ENCODE assay signal across 8 cellular contexts in genomic region chr16:28554634-28555423, GRCh38. TPM values are rescaled to one million over a fixed set of nuclear protein-coding genes. Genes with fewer than 3 reads are reported as not detected.
DNase-seq lines count a peak whose midpoint lies in the region; ATAC-seq and TF ChIP-seq lines count a peak whose summit lies in the region.

No MANE protein-coding gene starts in this region.

- H3K27ac Mint-ChIP-seq in mesothelial cell of epicardium = peak overlapping the region; percentile 54

- H3K36me3 Mint-ChIP-seq in mesothelial cell of epicardium = peaks cover 15% of the 10 kb centered on the region

- H3K9me3 ChIP-seq in A673 (ENCODE audit: low read depth, low read length, poor library complexity, severe bottlenecking) = no peaks in the 10 kb centered on the region
- H3K9me3 ChIP-seq in HCT116 (ENCODE audit: control insufficient read depth in 1 of 2, insufficient read depth in 1 of 2, low read depth in 1 of 2, low read length in 2 of 2) = no peaks in the 10 kb centered on the region
- no peaks in the 10 kb centered on the region for H3K9me3 ChIP-seq in ascending aorta

- ATAC-seq in HCT116 (no peak), HG02884 (IDR thresholded peaks at IDR 0.05; ENCODE audit: unreplicated experiment) (no peak)

- H3K27me3 Mint-ChIP-seq in mesothelial cell of epicardium (ENCODE audit: low read depth) = no peaks in the 10 kb centered on the region

- H3K27me3 ChIP-seq in A673 (replicated peaks; ENCODE audit: insufficient read depth, low read depth, low read length, poor library complexity) = no peaks in the 10 kb centered on the region
- H3K27me3 ChIP-seq in HCT116 (ENCODE audit: insufficient read depth, low read length) = no peaks in the 10 kb centered on the region
- no peaks in the 10 kb centered on the region for H3K27me3 ChIP-seq in ascending aorta

- H3K4me2 ChIP-seq in HCT116 (ENCODE audit: low read length) = peak overlapping the region; percentile 83

- intact Hi-C loops in A673 (cut with micrococcal nuclease; ENCODE audit: unreplicated experiment) (no loop called here), HCT116 (cut with micrococcal nuclease) (no loop called here), ascending aorta (cut with DNase I) (loop anchor here (1.0 to 10.0 kb wide), 4 partner anchors 63 to 1350 kb away; partner anchors contain the start of genes CLN3, KDM8, SPNS1 and TUFM)

- H3K36me3 ChIP-seq in A673 (ENCODE audit: insufficient read depth, low read length, poor library complexity, severe bottlenecking) (peaks cover 3% of the 10 kb centered on the region), HCT116 (ENCODE audit: control insufficient read depth in 1 of 2, insufficient read depth in 2 of 2, low read length in 2 of 2) (no peaks in the 10 kb centered on the region; a peak in 1 of 4 replicates), ascending aorta (peaks cover 17 to 19% of the 10 kb centered on the region in 2 donors)

- no peak for TF ChIP-seq RAD21 in HCT116 (IDR thresholded peaks at IDR 0.05; ENCODE audit: low read depth)

- no peaks in the 10 kb centered on the region for H3K9me2 ChIP-seq in HCT116 (ENCODE audit: insufficient read depth)

- H4K20me1 ChIP-seq in HCT116 (ENCODE audit: insufficient read depth) = no peaks in the 10 kb centered on the region

- peak overlapping the region; percentile 44 for H3K9ac ChIP-seq in HCT116 (ENCODE audit: low read length)

- H2AFZ ChIP-seq in HCT116 (ENCODE audit: low read depth, low read length, poor library complexity, severe bottlenecking) = peak overlapping the region; percentile 22

- H3K4me3 ChIP-seq in A673 (ENCODE audit: low read depth, low read length, poor library complexity, severe bottlenecking) (peak overlapping the region; percentile 49), HCT116 (replicated peaks in 1 of 2; ENCODE audit: low read depth in 1 of 2, low read length in 2 of 2) (peak overlapping the region; percentile 46 to 53), ascending aorta (peak overlapping the region; percentile 61 to 62)

- H3K79me2 ChIP-seq in HCT116 (ENCODE audit: insufficient read depth, low read length) = peaks cover 6% of the 10 kb centered on the region; the same call in 1 of the 2 replicates

- RAD21 ChIA-PET in HCT116 (lab: Charles Lee; ENCODE audit: low non-redundant PET in 1 of 2, low total read pairs in 2 of 2, uncharacterized antibody in 2 of 2, unreplicated experiment in 2 of 2) = no interaction called here

- DNase-seq in A673 (ENCODE audit: low spot score) = no peak
- no peak for DNase-seq in HCT116 (ENCODE audit: low read depth, low spot score)
- no peak for DNase-seq in ascending aorta (ENCODE audit: low spot score in 2 of 2)
- DNase-seq in mesothelial cell of epicardium (ENCODE audit: low spot score in 2 of 2, unreplicated experiment in 2 of 2) = no peak
- no peak for DNase-seq in DMS 273 treated with DMSO at 0.1 percent for 48 hours (lab: John Stamatoyannopoulos, UW)
- no peak for DNase-seq in cerebellum (ENCODE audit: low spot score)
- DNase-seq in NCI-H82 treated with DMSO at 0.1 percent for 48 hours (lab: John Stamatoyannopoulos, UW; ENCODE audit: unreplicated experiment) = no peak

- no TSS peak for BruUV-seq in A673 (replicated peaks; lab: Mats Ljungman, UMichigan)
- TSS peak; percentile 63 for BruUV-seq in HCT116 (replicated peaks; lab: Mats Ljungman, UMichigan)

- no peaks in the 10 kb centered on the region for H3K4me1 ChIP-seq in A673 (ENCODE audit: insufficient read depth, low read length, poor library complexity, severe bottlenecking)
- peaks cover 5 to 17% of the 10 kb centered on the region in 2 experiments; a peak in 3 of 4 replicates for H3K4me1 ChIP-seq in HCT116 (ENCODE audit: control insufficient read depth in 1 of 2, insufficient read depth in 2 of 2, low read length in 2 of 2)
- H3K4me1 ChIP-seq in ascending aorta = peaks cover 0 to 7% of the 10 kb centered on the region in 2 donors

- CTCF ChIA-PET in A673 (lab: Charles Lee) = no interaction called here
- CTCF ChIA-PET in HCT116 (lab: Charles Lee) = no interaction called here

- H3K9me3 Mint-ChIP-seq in mesothelial cell of epicardium = no peaks in the 10 kb centered on the region

- POLR2A ChIA-PET in A673 (lab: Charles Lee; ENCODE audit: low non-redundant PET) (interaction anchor here (0.7 kb wide), 2 partner anchors 850 to 1247 kb away, joined by 3 to 13 read pairs; no protein-coding TSS in a partner anchor), HCT116 (lab: Charles Lee) (no interaction called here)

- peak overlapping the region; percentile 71 for H3K4me3 Mint-ChIP-seq in mesothelial cell of epicardium

- H3K4me1 Mint-ChIP-seq in mesothelial cell of epicardium = peaks cover 8% of the 10 kb centered on the region

- TF ChIP-seq POLR2A in HCT116 (IDR thresholded peaks at IDR 0.05; ENCODE audit: borderline replicate concordance, extremely low read depth, insufficient read depth, insufficient read length) = no peak

- TF ChIP-seq CTCF in A673 (conservative IDR thresholded peaks at IDR 0.05; ENCODE audit: low read depth, low read length) (no peak), HCT116 (IDR thresholded peaks at IDR 0.05 in 2 of 3, conservative IDR thresholded peaks at IDR 0.05 in 1 of 3; ENCODE audit: borderline replicate concordance in 1 of 3, insufficient read depth in 1 of 3, low read depth in 2 of 3, low read length in 2 of 3) (no peak), ascending aorta (IDR thresholded peaks at IDR 0.05) (no peak), mesothelial cell of epicardium (IDR thresholded peaks at IDR 0.05; ENCODE audit: unreplicated experiment) (no peak)

- H3K27ac ChIP-seq in A673 (ENCODE audit: low read depth, low read length, poor library complexity, severe bottlenecking) = peak overlapping the region; percentile 50
- H3K27ac ChIP-seq in HCT116 (ENCODE audit: low read depth, low read length) = no peak overlapping the region
- peak overlapping the region; percentile 87 to 96 for H3K27ac ChIP-seq in ascending aorta

TF ChIP-seq in HCT116, 20 proteins besides CTCF, POLR2A, EP300 and RAD21 (continues in another document):
- no peak for TF ChIP-seq POLR2AphosphoS5 (IDR thresholded peaks at IDR 0.05; ENCODE audit: low read depth, low read length)
- TF ChIP-seq SIN3A (IDR thresholded peaks at IDR 0.05; ENCODE audit: low read depth) = no peak
- no peak for TF ChIP-seq ZFX (IDR thresholded peaks at IDR 0.05)
- TF ChIP-seq ZNF274 (IDR thresholded peaks at IDR 0.05; ENCODE audit: low read depth, low read length) = no peak
- TF ChIP-seq EZH2phosphoT487 (IDR thresholded peaks at IDR 0.05; ENCODE audit: borderline replicate concordance) = no peak
- TF ChIP-seq FOSL1 (IDR thresholded peaks at IDR 0.05; ENCODE audit: low read depth) = no peak
- no peak for TF ChIP-seq REST (IDR thresholded peaks at IDR 0.05; ENCODE audit: low read depth)
- no peak for TF ChIP-seq ATF3 (IDR thresholded peaks at IDR 0.05)
- no peak for TF ChIP-seq EZH2 (IDR thresholded peaks at IDR 0.05)
- no peak for TF ChIP-seq YY1 (IDR thresholded peaks at IDR 0.05; ENCODE audit: extremely low read depth, insufficient replicate concordance, low read depth, low read length)
- no peak for TF ChIP-seq SRF (IDR thresholded peaks at IDR 0.05; ENCODE audit: low read depth)

RNA-seq across cellular contexts. Expression of gene SGF29, which starts 1.1 kb away (rescaled TPM):
- total RNA-seq in A673 (2021) = 35.2 and 42.3 TPM in 2 replicates
- 19.7 TPM for total RNA-seq in HCT116 (2021; ENCODE audit: unreplicated experiment)
- polyA plus RNA-seq in HCT116 (2012) = 28.8 and 33.5 TPM in 2 replicates
- total RNA-seq in ascending aorta = 14.0 TPM
- total RNA-seq in mesothelial cell of epicardium = 21.6 to 27.2 TPM (median 24.7 TPM) in 3 replicates
- total RNA-seq in cerebellum = 10.3 TPM

RNA-seq across cellular contexts. Expression of gene NUPR1, which starts 16.1 kb away (rescaled TPM):
- total RNA-seq in A673 (2021) = 0.19 and 0.76 TPM in 2 replicates
- 2.2 TPM for total RNA-seq in HCT116 (2021; ENCODE audit: unreplicated experiment)
- 2.1 and 2.5 TPM in 2 replicates for polyA plus RNA-seq in HCT116 (2012)
- total RNA-seq in ascending aorta = 290 TPM
- total RNA-seq in mesothelial cell of epicardium = 12.3 to 13.9 TPM (median 13.3 TPM) in 3 replicates
- total RNA-seq in cerebellum = 0.09 TPM

RNA-seq across cellular contexts. Expression of gene SULT1A2, which starts 42.0 kb away (rescaled TPM):
- 1.6 and 2.7 TPM in 2 replicates for total RNA-seq in A673 (2021)
- total RNA-seq in HCT116 (2021; ENCODE audit: unreplicated experiment) = 1.9 TPM
- polyA plus RNA-seq in HCT116 (2012) = 1.2 and 1.4 TPM in 2 replicates
- 4.3 TPM for total RNA-seq in ascending aorta
- 0.75 to 0.98 TPM (median 0.90 TPM) in 3 replicates for total RNA-seq in mesothelial cell of epicardium
- total RNA-seq in cerebellum = 0.73 TPM

RNA-seq across cellular contexts. Expression of gene IL27, which starts 48.2 kb away (rescaled TPM):
- total RNA-seq in A673 (2021) = not detected in 2 replicates
- not detected for total RNA-seq in HCT116 (2021; ENCODE audit: unreplicated experiment)
- polyA plus RNA-seq in HCT116 (2012) = not detected in 2 replicates
- total RNA-seq in ascending aorta = not detected
- total RNA-seq in mesothelial cell of epicardium = not detected in 3 replicates
- not detected for total RNA-seq in cerebellum

RNA-seq across cellular contexts. Expression of gene SULT1A1, which starts 55.0 kb away (rescaled TPM):
- total RNA-seq in A673 (2021) (8.9 and 10.8 TPM in 2 replicates), HCT116 (2021; ENCODE audit: unreplicated experiment) (23.1 TPM), ascending aorta (46.2 TPM), mesothelial cell of epicardium (8.3 to 9.9 TPM (median 9.7 TPM) in 3 replicates), cerebellum (8.2 TPM)
- polyA plus RNA-seq in HCT116 (2012) = 19.0 and 26.1 TPM in 2 replicates

Comparison
In these comparisons a context has a peak if more than half of its experiments do, and no peak if none do; other contexts are left out.
1. RNA of gene NUPR1, which starts 16.1 kb away (total RNA-seq): 290 TPM in ascending aorta (single experiment); 12.3 to 13.9 TPM in mesothelial cell of epicardium, 2.2 TPM in HCT116 (single experiment), 0.19 to 0.76 TPM in A673 and 0.09 TPM in cerebellum (single experiment); every median in the first group is over 10 times any median in the second.
2. Peak in every context shown above with its lines, with median percentiles within 50 percentile points of each other: H3K4me3 ChIP-seq.